ENCODE assay signal across 8 cellular contexts in genomic region chr10:74825033-74825370, GRCh38. TPM values are rescaled to one million over a fixed set of nuclear protein-coding genes. Genes with fewer than 3 reads are reported as not detected.
A peak's percentile ranks its signal among the peaks of the same experiment; 100 is the strongest.
DNase-seq lines count a peak whose midpoint lies in the region; ATAC-seq and TF ChIP-seq lines count a peak whose summit lies in the region.

No MANE protein-coding gene starts in this region.

- H4K20me1 ChIP-seq in HCT116 (ENCODE audit: insufficient read depth): no peaks in the 10 kb centered on the region

- H3K4me1 ChIP-seq in HCT116 (ENCODE audit: control insufficient read depth in 1 of 2, insufficient read depth in 2 of 2, low read length in 2 of 2): peaks cover 15 to 22% of the 10 kb centered on the region in 2 experiments
- peaks cover 36% of the 10 kb centered on the region for H3K4me1 ChIP-seq in effector memory CD4-positive, alpha-beta T cell (ENCODE audit: control insufficient read depth, insufficient read depth, low read length, poor library complexity, severe bottlenecking)
- H3K4me1 ChIP-seq in mucosa of stomach (ENCODE audit: control insufficient read depth, insufficient read depth, low read length): peaks cover 52% of the 10 kb centered on the region

- RAD21 ChIA-PET in HCT116 (lab: Charles Lee; ENCODE audit: low non-redundant PET in 1 of 2, low total read pairs in 2 of 2, uncharacterized antibody in 2 of 2, unreplicated experiment in 2 of 2): interaction anchor here in 1 of 2 experiments (0.7 kb wide), 1 partner anchor 252 kb away, joined by 5 read pairs; no protein-coding TSS in a partner anchor

- no peak for TF ChIP-seq POLR2A in HCT116 (IDR thresholded peaks at IDR 0.05; ENCODE audit: borderline replicate concordance, extremely low read depth, insufficient read depth, insufficient read length)

- no peaks in the 10 kb centered on the region for H3K36me3 ChIP-seq in HCT116 (ENCODE audit: control insufficient read depth in 1 of 2, insufficient read depth in 2 of 2, low read length in 2 of 2)
- H3K36me3 ChIP-seq in effector memory CD4-positive, alpha-beta T cell (ENCODE audit: control insufficient read depth, insufficient read depth, low read length): no peaks in the 10 kb centered on the region
- no peaks in the 10 kb centered on the region for H3K36me3 ChIP-seq in mucosa of stomach (ENCODE audit: control insufficient read depth, insufficient read depth, low read length)

- TF ChIP-seq CTCF in AG04450 (IDR thresholded peaks at IDR 0.05; ENCODE audit: low read depth, low read length) (no peak), HCT116 (IDR thresholded peaks at IDR 0.05 in 2 of 3, conservative IDR thresholded peaks at IDR 0.05 in 1 of 3; ENCODE audit: borderline replicate concordance in 1 of 3, insufficient read depth in 1 of 3, low read depth in 2 of 3, low read length in 2 of 3) (no peak)

- no peak overlapping the region for H2AFZ ChIP-seq in HCT116 (ENCODE audit: low read depth, low read length, poor library complexity, severe bottlenecking)

- POLR2A ChIA-PET in AG04450 (lab: Yijun Ruan, JAX) (no interaction called here), HCT116 (lab: Charles Lee) (no interaction called here)

- DNase-seq in AG04450 (ENCODE audit: low read depth, low spot score) (no peak), HCT116 (ENCODE audit: low read depth, low spot score) (no peak), cortex of kidney (lab: John Stamatoyannopoulos, UW) (no peak)
- DNase-seq in activated CD4-positive, alpha-beta T cell treated with anti-CD3 and anti-CD28 coated beads for 1 hour: peak; percentile 42
- DNase-seq in effector memory CD4-positive, alpha-beta T cell: peak in 1 of 3 donors; percentile 34
- DNase-seq in stimulated activated naive CD4-positive, alpha-beta T cell treated with Interleukin-2 at 50 U/mL for 16 hours (lab: John Stamatoyannopoulos, UW): peak; percentile 58

- H3K9me3 ChIP-seq in AG04450 (ENCODE audit: control insufficient read depth, insufficient read depth, low read length) (no peaks in the 10 kb centered on the region; the same call in 1 of the 2 replicates), HCT116 (ENCODE audit: control insufficient read depth in 1 of 2, insufficient read depth in 1 of 2, low read depth in 1 of 2, low read length in 2 of 2) (no peaks in the 10 kb centered on the region), mucosa of stomach (ENCODE audit: control insufficient read depth, low read length) (no peaks in the 10 kb centered on the region)
- H3K9me3 ChIP-seq in effector memory CD4-positive, alpha-beta T cell (ENCODE audit: control insufficient read depth, low read length): no peaks in the 10 kb centered on the region

- BruUV-seq in HCT116 (replicated peaks; lab: Mats Ljungman, UMichigan): no TSS peak

- H3K4me2 ChIP-seq in HCT116 (ENCODE audit: low read length): peak overlapping the region; percentile 93

- peak overlapping the region; percentile 52 for H3K27ac ChIP-seq in AG04450 (ENCODE audit: low read depth, low read length)
- H3K27ac ChIP-seq in HCT116 (ENCODE audit: low read depth, low read length): peak overlapping the region; percentile 91; the same call in 1 of the 2 replicates
- H3K27ac ChIP-seq in effector memory CD4-positive, alpha-beta T cell (ENCODE audit: insufficient read depth, low read length, poor library complexity, severe bottlenecking): peak overlapping the region; percentile 75

- no peaks in the 10 kb centered on the region for H3K27me3 ChIP-seq in AG04450 (ENCODE audit: control insufficient read depth, insufficient read depth, low read length)
- no peaks in the 10 kb centered on the region for H3K27me3 ChIP-seq in HCT116 (ENCODE audit: insufficient read depth, low read length)
- no peaks in the 10 kb centered on the region for H3K27me3 ChIP-seq in effector memory CD4-positive, alpha-beta T cell (replicated peaks; ENCODE audit: control insufficient read depth, insufficient read depth, low read length, poor library complexity, severe bottlenecking)
- H3K27me3 ChIP-seq in mucosa of stomach (ENCODE audit: control insufficient read depth, insufficient read depth, low read length): no peaks in the 10 kb centered on the region

- ATAC-seq in HCT116: no peak
- no peak for ATAC-seq in GM18870 (IDR thresholded peaks at IDR 0.05; ENCODE audit: unreplicated experiment)

- H3K9me2 ChIP-seq in HCT116 (ENCODE audit: insufficient read depth): no peaks in the 10 kb centered on the region

- H3K9ac ChIP-seq in HCT116 (ENCODE audit: low read length): peak overlapping the region; percentile 79
- peak overlapping the region; percentile 69 for H3K9ac ChIP-seq in mucosa of stomach (ENCODE audit: low read length)

- no peak for TF ChIP-seq RAD21 in HCT116 (IDR thresholded peaks at IDR 0.05; ENCODE audit: low read depth)

- peaks cover 14% of the 10 kb centered on the region for H3K79me2 ChIP-seq in HCT116 (ENCODE audit: insufficient read depth, low read length)

- peak overlapping the region; percentile 88 for H3K4me3 ChIP-seq in AG04450 (ENCODE audit: low read depth, low read length)
- peak overlapping the region; percentile 70 to 80 for H3K4me3 ChIP-seq in HCT116 (replicated peaks in 1 of 2; ENCODE audit: low read depth in 1 of 2, low read length in 2 of 2)
- H3K4me3 ChIP-seq in effector memory CD4-positive, alpha-beta T cell (ENCODE audit: insufficient read depth, low read depth, low read length, poor library complexity, severe bottlenecking): peak overlapping the region; percentile 89
- H3K4me3 ChIP-seq in mucosa of stomach (ENCODE audit: low read length): peak overlapping the region; percentile 50

- intact Hi-C loops in HCT116 (cut with micrococcal nuclease): no loop called here

- CTCF ChIA-PET in AG04450 (lab: Charles Lee): interaction anchor here (0.6 kb wide), 1 partner anchor 56 kb away, joined by 8 read pairs; no protein-coding TSS in a partner anchor
- CTCF ChIA-PET in HCT116 (lab: Charles Lee): no interaction called here

TF ChIP-seq in HCT116, 20 proteins besides CTCF, POLR2A, EP300 and RAD21:
- TF ChIP-seq TCF7L2 (IDR thresholded peaks at IDR 0.05; ENCODE audit: borderline replicate concordance, extremely low read depth, insufficient read depth, insufficient read length): no peak
- TF ChIP-seq ZFX (IDR thresholded peaks at IDR 0.05): no peak
- no peak for TF ChIP-seq EZH2phosphoT487 (IDR thresholded peaks at IDR 0.05; ENCODE audit: borderline replicate concordance)
- TF ChIP-seq REST (IDR thresholded peaks at IDR 0.05; ENCODE audit: low read depth): no peak
- TF ChIP-seq YY1 (IDR thresholded peaks at IDR 0.05; ENCODE audit: extremely low read depth, insufficient replicate concordance, low read depth, low read length): no peak
- TF ChIP-seq EZH2 (IDR thresholded peaks at IDR 0.05): no peak
- TF ChIP-seq JUND (IDR thresholded peaks at IDR 0.05): no peak
- no peak for TF ChIP-seq EGR1 (IDR thresholded peaks at IDR 0.05; ENCODE audit: low read depth)
- TF ChIP-seq ZBTB33 (IDR thresholded peaks at IDR 0.05; ENCODE audit: extremely low read depth, insufficient replicate concordance, low read length): no peak
- no peak for TF ChIP-seq CEBPB (IDR thresholded peaks at IDR 0.05; ENCODE audit: low read depth)
- TF ChIP-seq ELF1 (IDR thresholded peaks at IDR 0.05; ENCODE audit: borderline replicate concordance, low read depth): no peak
- TF ChIP-seq MAX (IDR thresholded peaks at IDR 0.05): no peak
- no peak for TF ChIP-seq FOSL1 (IDR thresholded peaks at IDR 0.05; ENCODE audit: low read depth)

RNA-seq across cellular contexts. Expression of gene KAT6B, which starts 1.4 kb away (rescaled TPM):
- polyA plus RNA-seq in AG04450 (2011; rRNA removed): 10.4 and 14.1 TPM in 2 replicates
- 52.9 and 54.4 TPM in 2 replicates for polyA minus RNA-seq in AG04450 (2011; rRNA and poly(A)+ RNA removed)
- total RNA-seq in HCT116 (2021; ENCODE audit: unreplicated experiment): 17.8 TPM
- 7.1 and 7.7 TPM in 2 replicates for polyA plus RNA-seq in HCT116 (2012)

Comparison
In these comparisons a context has a peak if more than half of its experiments do, and no peak if none do; other contexts are left out.
1. DNase-seq: peak in activated CD4-positive, alpha-beta T cell treated with anti-CD3 and anti-CD28 coated beads for 1 hour (single experiment) and stimulated activated naive CD4-positive, alpha-beta T cell treated with Interleukin-2 at 50 U/mL for 16 hours (single experiment); none in AG04450 (single experiment), HCT116 (single experiment) and cortex of kidney (single experiment).
2. Peak in every context shown above with its lines, with median percentiles within 50 percentile points of each other: H3K27ac ChIP-seq and H3K4me3 ChIP-seq.